Comparison of ENCODE assay signal across 19 cellular contexts in genomic region chr12:24600559-24600958, GRCh38.
A peak's percentile ranks its signal among the peaks of the same experiment; 100 is the strongest.
DNase-seq lines count a peak whose midpoint lies in the region; ATAC-seq and TF ChIP-seq lines count a peak whose summit lies in the region.
"Had no signal": no experiment of that assay in that cellular context is flagged by ENCODE, and none has a peak within 500 bp of the region (broad histone marks: within the 10 kb centered on the region; RNA-seq: fewer than 3 reads in every experiment).

No MANE protein-coding gene starts in this region.

- H3K4me3 Mint-ChIP-seq in stimulated activated naive CD8-positive, alpha-beta T cell treated with anti-CD3 and anti-CD28 coated beads, Interleukin-15, amount 100 ng/mL, for 72 hours, result no peak overlapping the region
- H3K4me3 Mint-ChIP-seq: activated CD4-positive, alpha-beta T cell treated with anti-CD3 and anti-CD28 coated beads, Interleukin-2, amount 10 ng/mL, durations not matched to agents 7 days and 5 days had no signal

- no peaks in the 10 kb centered on the region for H3F3A ChIP-seq in PC-3 (ENCODE audit: low read length, unreplicated experiment)

- POLR2A ChIA-PET in PC-3 (lab: Charles Lee; ENCODE audit: unreplicated experiment), result no interaction called here

- no peak overlapping the region for H3K4me2 ChIP-seq in PC-3 (ENCODE audit: low read length)
- H3K4me2 ChIP-seq: PC-9 had no signal

- CTCF ChIA-PET in PC-3 (lab: Charles Lee), result no interaction called here

- peak; percentile 14 for ATAC-seq in stimulated activated naive CD8-positive, alpha-beta T cell treated with anti-CD3 and anti-CD28 coated beads, Interleukin-15, Interleukin-2, amounts not matched to agents 100 U/mL and 50 U/mL, for 24 hours
- no peak for ATAC-seq in stimulated activated naive CD8-positive, alpha-beta T cell treated with anti-CD3 and anti-CD28 coated beads, Interleukin-15, amount 100 ng/mL, for 72 hours
- ATAC-seq in thoracic aorta (ENCODE audit: insufficient number of reproducible peaks, low FRiP score, low read depth), result no peak
- ATAC-seq in PC-3, result no peak
- ATAC-seq: right lobe of liver had no signal

- no peaks in the 10 kb centered on the region for H3K9me3 Mint-ChIP-seq in stimulated activated naive CD8-positive, alpha-beta T cell treated with anti-CD3 and anti-CD28 coated beads, Interleukin-15, amount 100 ng/mL, for 72 hours
- H3K9me3 Mint-ChIP-seq: activated CD4-positive, alpha-beta T cell treated with anti-CD3 and anti-CD28 coated beads, Interleukin-2, amount 10 ng/mL, durations not matched to agents 7 days and 5 days had no signal

- H3K9ac ChIP-seq in PC-3 (ENCODE audit: low read length), result no peak overlapping the region

- H3K27me3 Mint-ChIP-seq in stimulated activated naive CD8-positive, alpha-beta T cell treated with anti-CD3 and anti-CD28 coated beads, Interleukin-15, amount 100 ng/mL, for 72 hours, result no peaks in the 10 kb centered on the region
- H3K27me3 Mint-ChIP-seq: activated CD4-positive, alpha-beta T cell treated with anti-CD3 and anti-CD28 coated beads, Interleukin-2, amount 10 ng/mL, durations not matched to agents 7 days and 5 days had no signal

- H3K9me3 ChIP-seq in thoracic aorta, result no peaks in the 10 kb centered on the region
- no peaks in the 10 kb centered on the region for H3K9me3 ChIP-seq in PC-3 (ENCODE audit: low read length)
- H3K9me3 ChIP-seq: Caco-2, left ventricle myocardium inferior, right lobe of liver, uterus had no signal

- H3K27me3 ChIP-seq in thoracic aorta (replicated peaks; ENCODE audit: insufficient read depth), result no peaks in the 10 kb centered on the region
- no peaks in the 10 kb centered on the region for H3K27me3 ChIP-seq in PC-3 (ENCODE audit: low read length)
- H3K27me3 ChIP-seq: right lobe of liver, uterus had no signal

- H2AFZ ChIP-seq in PC-3 (ENCODE audit: low read length), result no peak overlapping the region
- H2AFZ ChIP-seq: PC-9 had no signal

- intact Hi-C loops in PC-3 (cut with micrococcal nuclease), result no loop called here

- peaks cover 14 to 26% of the 10 kb centered on the region in 2 donors for H3K4me1 ChIP-seq in thoracic aorta (ENCODE audit: control insufficient read depth in 1 of 2, low read depth in 2 of 2)
- H3K4me1 ChIP-seq in PC-3 (ENCODE audit: insufficient read depth, low read length), result no peaks in the 10 kb centered on the region
- H3K4me1 ChIP-seq: Caco-2, left ventricle myocardium inferior, uterus had no signal

- TF ChIP-seq CTCF in fibroblast of pulmonary artery (IDR thresholded peaks at IDR 0.05; ENCODE audit: low read length, missing control alignments) (no peak), thoracic aorta (IDR thresholded peaks at IDR 0.05) (no peak), PC-3 (conservative IDR thresholded peaks at IDR 0.05; ENCODE audit: low read depth, low read length) (no peak)

- H3K4me3 ChIP-seq in fibroblast of pulmonary artery (replicated peaks; ENCODE audit: low read depth, low read length) (no peak overlapping the region), thoracic aorta (no peak overlapping the region), PC-3 (ENCODE audit: low read length) (no peak overlapping the region)
- H3K4me3 ChIP-seq: left ventricle myocardium inferior, PC-9, right lobe of liver, uterus had no signal

- H3K27ac Mint-ChIP-seq in stimulated activated naive CD8-positive, alpha-beta T cell treated with anti-CD3 and anti-CD28 coated beads, Interleukin-15, amount 100 ng/mL, for 72 hours, result no peak overlapping the region
- H3K27ac Mint-ChIP-seq: activated CD4-positive, alpha-beta T cell treated with anti-CD3 and anti-CD28 coated beads, Interleukin-2, amount 10 ng/mL, durations not matched to agents 7 days and 5 days had no signal

- no peaks in the 10 kb centered on the region for H3K79me2 ChIP-seq in PC-3 (ENCODE audit: low read length)

- H3K36me3 ChIP-seq in thoracic aorta, result no peaks in the 10 kb centered on the region
- H3K36me3 ChIP-seq in PC-3 (ENCODE audit: low read depth, low read length), result no peaks in the 10 kb centered on the region
- H3K36me3 ChIP-seq: left ventricle myocardium inferior, right lobe of liver, uterus had no signal

- H3K9me2 ChIP-seq in PC-3 (replicated peaks; ENCODE audit: low read length), result no peaks in the 10 kb centered on the region

- H4K20me1 ChIP-seq in PC-3 (ENCODE audit: low read length), result no peaks in the 10 kb centered on the region

- no peak for DNase-seq in stimulated activated naive CD8-positive, alpha-beta T cell treated with anti-CD3 and anti-CD28 coated beads, Interleukin-15, Interleukin-2, amounts not matched to agents 100 U/mL and 50 U/mL, for 24 hours
- no peak for DNase-seq in stimulated activated naive CD8-positive, alpha-beta T cell treated with anti-CD3 and anti-CD28 coated beads, Interleukin-15, amount 100 ng/mL, for 72 hours
- peak; percentile 24 for DNase-seq in RPMI7951 (ENCODE audit: low read depth)
- DNase-seq in fibroblast of pulmonary artery (ENCODE audit: low read depth), result peak; percentile 1
- DNase-seq in thoracic aorta (ENCODE audit: low spot score), result no peak
- DNase-seq in PC-3, result no peak
- no peak for DNase-seq in SKM-1 (lab: John Stamatoyannopoulos, UW; ENCODE audit: unreplicated experiment)
- DNase-seq in activated CD4-positive, alpha-beta T cell treated with anti-CD3 and anti-CD28 coated beads, Interleukin-2, amount 50 U/mL, for 48 hours, result no peak
- DNase-seq: activated CD4-positive, alpha-beta T cell treated with anti-CD3 and anti-CD28 coated beads, Interleukin-2, amount 10 ng/mL, durations not matched to agents 7 days and 5 days; activated T-cell treated with anti-CD3 and anti-CD28 coated beads, Interleukin-2, amount 50 U/mL, for 48 hours; Caco-2; erythroblast; H7; left ventricle myocardium inferior; NCI-H1092; nucleus accumbens; PC-9; right lobe of liver; uterus had no signal

- H3K4me1 Mint-ChIP-seq in stimulated activated naive CD8-positive, alpha-beta T cell treated with anti-CD3 and anti-CD28 coated beads, Interleukin-15, amount 100 ng/mL, for 72 hours, result no peaks in the 10 kb centered on the region

- BruUV-seq in PC-3 (replicated peaks; lab: Mats Ljungman, UMichigan), result no TSS peak

- H3K27ac ChIP-seq in thoracic aorta, result peak overlapping the region; percentile 21 to 29
- H3K27ac ChIP-seq in PC-3 (ENCODE audit: low read length), result no peak overlapping the region
- H3K27ac ChIP-seq: left ventricle myocardium inferior, PC-9, right lobe of liver, uterus had no signal

Comparison
In these comparisons a context has a peak if more than half of its experiments do, and no peak if none do; other contexts are left out.
1. DNase-seq: peak in RPMI7951 (single experiment) and fibroblast of pulmonary artery (single experiment); none in stimulated activated naive CD8-positive, alpha-beta T cell treated with anti-CD3 and anti-CD28 coated beads, Interleukin-15, Interleukin-2, amounts not matched to agents 100 U/mL and 50 U/mL, for 24 hours (single experiment), stimulated activated naive CD8-positive, alpha-beta T cell treated with anti-CD3 and anti-CD28 coated beads, Interleukin-15, amount 100 ng/mL, for 72 hours (0 of 2), thoracic aorta (single experiment), PC-3 (single experiment), SKM-1 (single experiment) and activated CD4-positive, alpha-beta T cell treated with anti-CD3 and anti-CD28 coated beads, Interleukin-2, amount 50 U/mL, for 48 hours (0 of 2).